ENCODE assay signal across 11 cellular contexts in the genomic region with DNA sequence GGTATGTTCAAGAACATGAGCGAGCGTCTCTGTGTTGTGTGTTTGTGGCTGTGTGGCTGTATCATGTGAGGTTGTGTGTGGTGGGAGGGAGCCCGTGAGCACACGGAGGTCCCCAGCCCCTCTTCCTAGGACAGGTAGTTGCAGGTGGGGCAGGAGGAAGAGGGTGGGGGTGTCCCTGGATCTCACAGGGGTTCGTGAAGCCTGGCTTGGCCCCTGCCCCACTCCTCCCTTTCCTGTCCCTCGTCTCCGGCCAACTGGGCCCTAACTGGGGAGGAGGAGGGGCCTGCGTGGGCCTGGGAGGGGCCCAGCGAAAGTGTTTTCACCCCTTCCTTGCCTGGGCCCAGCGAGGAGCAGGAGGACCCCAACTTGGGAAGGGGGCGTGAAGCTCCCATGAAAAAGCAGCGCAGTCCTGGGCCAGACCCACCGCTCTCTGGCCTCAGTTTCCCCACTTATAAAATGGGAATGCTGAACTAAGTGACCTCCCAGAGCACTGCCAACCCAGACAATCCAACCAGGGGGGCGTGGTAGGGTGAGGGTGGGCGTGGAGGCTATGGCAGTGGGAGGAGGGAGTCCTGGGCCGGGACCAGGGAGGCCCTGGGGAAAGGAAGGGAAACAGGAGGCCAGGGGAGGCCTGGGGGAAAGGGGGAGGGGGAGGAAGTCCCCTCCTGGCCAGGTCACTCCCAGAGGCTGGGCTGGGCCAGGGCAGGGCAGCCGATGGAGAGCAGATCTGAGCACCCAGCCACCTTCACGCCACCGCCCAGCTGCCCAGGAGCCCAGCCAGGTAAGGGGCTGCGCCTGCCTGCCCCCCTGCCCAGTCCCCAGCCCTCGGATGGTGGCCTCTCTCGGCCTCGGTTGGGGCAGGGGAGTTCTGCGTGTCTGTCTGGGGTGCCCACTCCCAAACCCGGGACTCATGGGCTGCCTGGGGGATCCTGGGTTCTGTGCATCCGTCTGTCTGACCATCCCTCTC. TPM values are rescaled to one million over a fixed set of nuclear protein-coding genes. Genes with fewer than 3 reads are reported as not detected.
DNase-seq lines count a peak whose midpoint lies in the region; ATAC-seq, FAIRE-seq and TF ChIP-seq lines count a peak whose summit lies in the region.
"Had no signal": no experiment of that assay in that cellular context is flagged by ENCODE, and none has a peak within 500 bp of the region (broad histone marks: within the 10 kb centered on the region; RNA-seq: fewer than 3 reads in every experiment).

Gene AVPR2, plus strand, starts transcription at position 683 of the 967 bp plus-strand sequence. CDS start 473 bp downstream, outside the sequence.

- H3K4me3 Mint-ChIP-seq in activated CD8-positive, alpha-beta T cell treated with anti-CD3 and anti-CD28 coated beads, Interleukin-2, amount 10 ng/mL, durations not matched to agents 7 days and 5 days: no peak within 1 kb of the TSS

- no peak within 1 kb of the TSS for H3K23ac ChIP-seq in mesendoderm (ENCODE audit: low read length)

- H2AK5ac ChIP-seq in mesendoderm (ENCODE audit: low read length): no peak within 1 kb of the TSS

- H3K9me3 Mint-ChIP-seq in activated CD8-positive, alpha-beta T cell treated with anti-CD3 and anti-CD28 coated beads, Interleukin-2, amount 10 ng/mL, durations not matched to agents 7 days and 5 days (ENCODE audit: insufficient read depth): peaks cover 4% of the 10 kb centered on the region

- H3K56ac ChIP-seq in mesendoderm (ENCODE audit: low read length): peak within 1 kb of the TSS; percentile 67

- no peaks in the 10 kb centered on the region for H3K79me2 ChIP-seq in mesendoderm (ENCODE audit: control insufficient read depth, insufficient read depth, low read length)

- H3K9ac ChIP-seq in BLaER1: 0 out of 2 replicates have a peak within 1 kb of the TSS, but pooled peaks have one; percentile 53
- H3K9ac ChIP-seq in mesendoderm (ENCODE audit: low read length): no peak within 1 kb of the TSS
- H3K9ac ChIP-seq: KMS-11 had no signal

- WGBS in mesendoderm (ENCODE audit: extremely low coverage, insufficient coverage, low lambda C conversion rate): no CpG with 5 or more reads among the region's 26 CpGs

- POLR2A ChIA-PET in HEK293 (lab: Yijun Ruan, JAX): no interaction called here
- POLR2A ChIA-PET in activated CD8-positive, alpha-beta T cell treated with anti-CD3 and anti-CD28 coated beads, Interleukin-2, amount 10 ng/mL, durations not matched to agents 7 days and 5 days (lab: Charles Lee): no interaction called here

- H3K27ac Mint-ChIP-seq in activated CD8-positive, alpha-beta T cell treated with anti-CD3 and anti-CD28 coated beads, Interleukin-2, amount 10 ng/mL, durations not matched to agents 7 days and 5 days: peak within 1 kb of the TSS; percentile 75

- H3K4me1 Mint-ChIP-seq in activated CD8-positive, alpha-beta T cell treated with anti-CD3 and anti-CD28 coated beads, Interleukin-2, amount 10 ng/mL, durations not matched to agents 7 days and 5 days (ENCODE audit: low read depth): peaks cover 53% of the 10 kb centered on the region

- no peaks in the 10 kb centered on the region for H3K27me3 Mint-ChIP-seq in activated CD8-positive, alpha-beta T cell treated with anti-CD3 and anti-CD28 coated beads, Interleukin-2, amount 10 ng/mL, durations not matched to agents 7 days and 5 days (ENCODE audit: low read depth)

- H3K4me3 ChIP-seq in BLaER1: no peak within 1 kb of the TSS
- no peak within 1 kb of the TSS for H3K4me3 ChIP-seq in HEK293 (ENCODE audit: low read depth, low read length)
- no peak within 1 kb of the TSS for H3K4me3 ChIP-seq in mesendoderm (ENCODE audit: low read length)

- H3K9me3 ChIP-seq in BLaER1 (no peaks in the 10 kb centered on the region), HEK293 (ENCODE audit: control insufficient read depth, insufficient read depth, low read depth, low read length) (no peaks in the 10 kb centered on the region; the same call in 1 of the 2 replicates)

- peaks cover 80% of the 10 kb centered on the region for H3K4me1 ChIP-seq in BLaER1
- H3K4me1 ChIP-seq in HEK293 (ENCODE audit: control insufficient read depth, insufficient read depth, low read length): no peaks in the 10 kb centered on the region
- no peaks in the 10 kb centered on the region for H3K4me1 ChIP-seq in mesendoderm (ENCODE audit: control insufficient read depth, low read depth, low read length)

- no peak within 1 kb of the TSS for H4K8ac ChIP-seq in mesendoderm (ENCODE audit: low read depth, low read length)

- no peak within 1 kb of the TSS for H2BK5ac ChIP-seq in mesendoderm (ENCODE audit: low read length)

- no peaks in the 10 kb centered on the region for H3K79me1 ChIP-seq in mesendoderm (ENCODE audit: low read length)

- no peak for FAIRE-seq in urothelium cell line (lab: Jason Lieb, UNC)

- H3K18ac ChIP-seq in mesendoderm (ENCODE audit: low read length): no peak within 1 kb of the TSS

- H4K20me1 ChIP-seq in BLaER1: peaks cover 48% of the 10 kb centered on the region

- H3K27ac ChIP-seq in BLaER1 (peak within 1 kb of the TSS; percentile 51), HEK293 (ENCODE audit: extremely low read depth, low read depth, low read length) (no peak within 1 kb of the TSS), mesendoderm (ENCODE audit: low read depth, low read length) (no peak within 1 kb of the TSS)
- H3K27ac ChIP-seq: KMS-11 had no signal

- H4K5ac ChIP-seq in mesendoderm (ENCODE audit: low read length): no peak within 1 kb of the TSS

- CTCF ChIA-PET in HEK293 (lab: Yijun Ruan, JAX): no interaction called here
- CTCF ChIA-PET in activated CD8-positive, alpha-beta T cell treated with anti-CD3 and anti-CD28 coated beads, Interleukin-2, amount 10 ng/mL, durations not matched to agents 7 days and 5 days (lab: Charles Lee): no interaction called here

- H2BK120ac ChIP-seq in mesendoderm (ENCODE audit: low read depth, low read length): no peak within 1 kb of the TSS

- no peak for DNase-seq in activated CD8-positive, alpha-beta T cell treated with anti-CD3 and anti-CD28 coated beads, Interleukin-2, amount 10 ng/mL, durations not matched to agents 7 days and 5 days
- DNase-seq in mesendoderm (no peak), urothelium cell line (ENCODE audit: low spot score) (no peak), NCI-H1105 treated with DMSO at 0.1 percent for 48 hours (lab: John Stamatoyannopoulos, UW) (no peak), GM19238 (ENCODE audit: insufficient read length, low spot score) (no peak)
- DNase-seq: activated gamma-delta T cell treated with Interleukin-2 at 50 U/mL for 16 hours, NCI-H69 had no signal

- no peak for ATAC-seq in activated CD8-positive, alpha-beta T cell treated with anti-CD3 and anti-CD28 coated beads, Interleukin-2, amount 10 ng/mL, durations not matched to agents 7 days and 5 days
- no peak for ATAC-seq in HG03097 (IDR thresholded peaks at IDR 0.05; ENCODE audit: low FRiP score, unreplicated experiment)

- peak within 1 kb of the TSS; percentile 46 for H3K4me2 ChIP-seq in BLaER1
- no peak within 1 kb of the TSS for H3K4me2 ChIP-seq in mesendoderm (ENCODE audit: low read length)
- H3K4me2 ChIP-seq: KMS-11 had no signal

- TF ChIP-seq CTCF in HEK293 (tag by site-specific recombination; IDR thresholded peaks at IDR 0.05): no peak

- no peak within 1 kb of the TSS for H2BK15ac ChIP-seq in mesendoderm (replicated peaks; ENCODE audit: low read depth)

- no peak within 1 kb of the TSS for H3K4ac ChIP-seq in mesendoderm (ENCODE audit: low read depth, low read length)

- H3K36me3 Mint-ChIP-seq in activated CD8-positive, alpha-beta T cell treated with anti-CD3 and anti-CD28 coated beads, Interleukin-2, amount 10 ng/mL, durations not matched to agents 7 days and 5 days (ENCODE audit: low read depth): peaks cover 11% of the 10 kb centered on the region

- H3K27me3 ChIP-seq in BLaER1 (peaks cover 65% of the 10 kb centered on the region), mesendoderm (ENCODE audit: insufficient read depth, low read length, poor library complexity) (no peaks in the 10 kb centered on the region)

- H3K36me3 ChIP-seq in BLaER1: peaks cover 15% of the 10 kb centered on the region
- H3K36me3 ChIP-seq in HEK293 (ENCODE audit: control insufficient read depth in 2 of 2, insufficient read depth in 1 of 2, low read length in 2 of 2): no peaks in the 10 kb centered on the region
- H3K36me3 ChIP-seq in mesendoderm (ENCODE audit: control insufficient read depth, insufficient read depth, low read length): no peaks in the 10 kb centered on the region

TF ChIP-seq in HEK293, 187 proteins besides CTCF, POLR2A, EP300 and RAD21:
- TF ChIP-seq ZFHX2 (tag by site-specific recombination; conservative IDR thresholded peaks at IDR 0.05) (peak; percentile 46; the same call in 1 of the 2 replicates), ZNF202 (tag by site-specific recombination; IDR thresholded peaks at IDR 0.05; ENCODE audit: borderline replicate concordance) (no peak), KLF1 (tag by site-specific recombination; IDR thresholded peaks at IDR 0.05) (peak; percentile 74), KLF9 (tag by site-specific recombination; IDR thresholded peaks at IDR 0.05; ENCODE audit: low read depth) (peak; percentile 64), SP7 (tag by site-specific recombination; IDR thresholded peaks at IDR 0.05) (no peak), ZNF677 (tag by site-specific recombination; IDR thresholded peaks at IDR 0.05) (no peak), ZNF354C (tag by site-specific recombination; IDR thresholded peaks at IDR 0.05; ENCODE audit: borderline replicate concordance, low read depth) (no peak)
TF ChIP-seq in HEK293: peak in this region for 3.

RNA-seq across cellular contexts. Expression of gene AVPR2, which starts in this region (rescaled TPM):
- total RNA-seq in activated CD8-positive, alpha-beta T cell treated with anti-CD3 and anti-CD28 coated beads, Interleukin-2, amount 10 ng/mL, durations not matched to agents 7 days and 5 days: not detected
- polyA plus RNA-seq in mesendoderm (2013, experiment 1 of 2): 0.03 TPM
- 0.03 TPM for polyA plus RNA-seq in mesendoderm (2013, experiment 2 of 2)
